Comparison of ENCODE assay signal across 23 cellular contexts in the genomic region with DNA sequence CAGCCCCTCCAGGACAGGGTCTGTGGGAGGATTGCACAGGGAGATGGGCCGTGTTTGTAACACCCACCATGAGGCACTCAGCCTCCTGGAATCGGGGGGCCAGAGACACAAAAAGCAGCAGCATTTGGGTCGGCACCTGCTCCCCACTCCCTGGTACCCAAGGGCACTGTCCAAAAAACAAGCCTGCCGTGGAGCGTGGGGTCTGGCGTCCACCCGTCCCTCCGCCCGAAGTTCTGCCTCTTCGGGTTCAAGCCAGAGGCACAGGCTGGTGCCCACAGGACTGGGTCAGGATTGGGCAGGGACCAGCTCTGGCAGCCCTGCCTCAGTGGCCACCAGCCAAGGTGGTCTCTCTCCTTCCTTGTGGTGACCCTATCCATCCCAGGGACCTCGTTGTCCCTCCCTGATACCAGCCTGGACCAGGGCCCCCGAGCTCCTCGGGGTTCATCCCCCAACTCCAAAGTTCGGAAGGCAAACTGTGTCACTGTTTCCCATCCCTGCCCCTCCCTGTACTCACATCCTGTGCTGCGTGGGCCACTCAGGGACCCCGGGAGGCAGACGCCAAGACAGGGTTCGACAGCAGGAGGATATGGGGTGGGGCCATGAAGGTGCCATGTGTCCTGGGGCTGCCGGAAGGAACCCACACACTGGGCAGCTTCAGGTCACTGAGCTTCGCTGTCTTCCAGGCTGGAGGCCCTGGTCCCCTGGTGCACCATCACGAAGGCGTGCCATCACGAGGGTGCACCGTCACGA.
"Had no signal": no experiment of that assay in that cellular context is flagged by ENCODE, and none has a peak within 500 bp of the region (broad histone marks: within the 10 kb centered on the region; RNA-seq: fewer than 3 reads in every experiment).

No MANE protein-coding gene starts in this region.

- DNase-seq: IMR-90, Karpas-422, KG1, MG63, NCI-H1092, NCI-H1105 treated with DMSO at 0.1 percent for 48 hours, NCI-H1417 treated with DMSO at 0.1 percent for 48 hours, NCI-H146, NCI-H1694 treated with DMSO at 0.1 percent for 48 hours, NCI-H1930, NCI-H2081, NCI-H2107, NCI-H2227 treated with DMSO at 0.1 percent for 48 hours, NCI-H510A, NCI-H524 treated with DMSO at 0.1 percent for 48 hours, NCI-H69, NCI-H774, SHP77 treated with DMSO at 0.1 percent for 48 hours, SJCRH30 had no signal

- ATAC-seq: HepG2, Panc1, SK-N-SH treated with all-trans-retinoic acid at 6 μM for 48 hours had no signal

- H3K27me3 ChIP-seq: MG63, SJCRH30 had no signal

- H3K27ac ChIP-seq: RWPE1, SJCRH30 had no signal

- H3K36me3 ChIP-seq: MG63, SJCRH30 had no signal

- H3K9me3 ChIP-seq: MG63, SJCRH30 had no signal

- H3K4me1 ChIP-seq: SJCRH30 had no signal

- H3K4me3 ChIP-seq: MG63, SJCRH30 had no signal
